12 cellular contexts compared by ENCODE assay signal in genomic region chr5:149780043-149780737, GRCh38. TPM values are rescaled to one million over a fixed set of nuclear protein-coding genes. Genes with fewer than 3 reads are reported as not detected.
DNase-seq lines count a peak whose midpoint lies in the region; ATAC-seq and TF ChIP-seq lines count a peak whose summit lies in the region.
"Had no signal": no experiment of that assay in that cellular context is flagged by ENCODE, and none has a peak within 500 bp of the region (broad histone marks: within the 10 kb centered on the region; RNA-seq: fewer than 3 reads in every experiment).

No MANE protein-coding gene starts in this region.

- peaks cover 25% of the 10 kb centered on the region for H3K9me3 Mint-ChIP-seq in T-helper 1 cell treated with Interleukin-12 subunit alpha and Interleukin-12 subunit beta and Interleukin-4 antibody, amounts not matched to agents 30 μg/mL and 1 μg/mL, for 36 hours
- H3K9me3 Mint-ChIP-seq in natural killer cell, result peaks cover 0 to 5% of the 10 kb centered on the region in 2 donors

- H3K36me3 ChIP-seq in Peyer's patch (peaks cover 0 to 6% (median 0%) of the 10 kb centered on the region in 3 donors), left ventricle myocardium inferior (peaks cover 4% of the 10 kb centered on the region), stomach (no peaks in the 10 kb centered on the region), lower lobe of right lung (no peaks in the 10 kb centered on the region)
- H3K36me3 ChIP-seq: thyroid gland had no signal

- TF ChIP-seq EP300 in stomach (IDR thresholded peaks at IDR 0.05), result no peak

- H3K4me3 ChIP-seq in Peyer's patch, result no peak overlapping the region
- H3K4me3 ChIP-seq in left ventricle myocardium inferior, result no peak overlapping the region
- no peak overlapping the region for H3K4me3 ChIP-seq in stomach
- no peak overlapping the region for H3K4me3 ChIP-seq in lower lobe of right lung
- H3K4me3 ChIP-seq: thyroid gland had no signal

- DNase-seq in T-helper 1 cell (no peak), Peyer's patch (peak in 1 of 3 donors; percentile 42), left ventricle myocardium inferior (peak; percentile 57), stomach (no peak), lower lobe of right lung (no peak), natural killer cell (no peak)
- DNase-seq: activated CD4-positive, CD25-positive, alpha-beta regulatory T cell treated with anti-CD3 and anti-CD28 coated beads, Interleukin-2, amount 50 U/mL, for 72 hours; foreskin fibroblast; NCI-H2081 treated with DMSO at 0.1 percent for 48 hours; thyroid gland had no signal

- peaks cover 8% of the 10 kb centered on the region for H3K4me1 Mint-ChIP-seq in T-helper 1 cell treated with Interleukin-12 subunit alpha and Interleukin-12 subunit beta and Interleukin-4 antibody, amounts not matched to agents 30 μg/mL and 1 μg/mL, for 36 hours (ENCODE audit: low read depth)
- peaks cover 0 to 9% of the 10 kb centered on the region in 2 donors for H3K4me1 Mint-ChIP-seq in natural killer cell

- H3K27me3 ChIP-seq in Peyer's patch (no peaks in the 10 kb centered on the region), left ventricle myocardium inferior (ENCODE audit: low read depth) (no peaks in the 10 kb centered on the region), stomach (no peaks in the 10 kb centered on the region), lower lobe of right lung (ENCODE audit: low read depth) (no peaks in the 10 kb centered on the region)
- H3K27me3 ChIP-seq: thyroid gland had no signal

- TF ChIP-seq POLR2A in Peyer's patch (IDR thresholded peaks at IDR 0.05) (no peak), stomach (IDR thresholded peaks at IDR 0.05) (no peak)

- H3K9me3 ChIP-seq in Peyer's patch (no peaks in the 10 kb centered on the region), left ventricle myocardium inferior (replicated peaks) (peaks cover 8% of the 10 kb centered on the region), stomach (peaks cover 0 to 8% (median 4%) of the 10 kb centered on the region in 4 donors), lower lobe of right lung (peaks cover 6% of the 10 kb centered on the region)
- H3K9me3 ChIP-seq: thyroid gland had no signal

- H3K27ac Mint-ChIP-seq in T-helper 1 cell treated with Interleukin-12 subunit alpha and Interleukin-12 subunit beta and Interleukin-4 antibody, amounts not matched to agents 30 μg/mL and 1 μg/mL, for 36 hours, result peak overlapping the region; percentile 3
- H3K27ac Mint-ChIP-seq in natural killer cell, result no peak overlapping the region

- peaks cover 10% of the 10 kb centered on the region for H3K36me3 Mint-ChIP-seq in T-helper 1 cell treated with Interleukin-12 subunit alpha and Interleukin-12 subunit beta and Interleukin-4 antibody, amounts not matched to agents 30 μg/mL and 1 μg/mL, for 36 hours (ENCODE audit: low read depth)
- no peaks in the 10 kb centered on the region for H3K36me3 Mint-ChIP-seq in natural killer cell

- intact Hi-C loops in left ventricle myocardium inferior (cut with micrococcal nuclease) (no loop called here), stomach (cut with DNase I; ENCODE audit: low total_unique reads) (no loop called here), lower lobe of right lung (cut with DNase I) (no loop called here), natural killer cell (cut with micrococcal nuclease) (no loop called here)

- no peak for ATAC-seq in lower lobe of right lung
- no peak for ATAC-seq in HG02798 (IDR thresholded peaks at IDR 0.05; ENCODE audit: poor library complexity, unreplicated experiment)
- ATAC-seq in natural killer cell, result no peak

- peak overlapping the region in 3 of 4 donors; percentile 49 to 82 (median 71) for H3K27ac ChIP-seq in Peyer's patch
- peak overlapping the region; percentile 88 for H3K27ac ChIP-seq in left ventricle myocardium inferior (replicated peaks)
- peak overlapping the region; percentile 52 to 82 (median 69) for H3K27ac ChIP-seq in stomach
- no peak overlapping the region for H3K27ac ChIP-seq in lower lobe of right lung
- H3K27ac ChIP-seq: thyroid gland had no signal

- H3K27me3 Mint-ChIP-seq in T-helper 1 cell treated with Interleukin-12 subunit alpha and Interleukin-12 subunit beta and Interleukin-4 antibody, amounts not matched to agents 30 μg/mL and 1 μg/mL, for 36 hours (ENCODE audit: low read depth), result no peaks in the 10 kb centered on the region
- no peaks in the 10 kb centered on the region for H3K27me3 Mint-ChIP-seq in natural killer cell (ENCODE audit: low read depth in 2 of 2)

- TF ChIP-seq CTCF in Peyer's patch (IDR thresholded peaks at IDR 0.05) (no peak), left ventricle myocardium inferior (IDR thresholded peaks at IDR 0.05; ENCODE audit: borderline replicate concordance) (no peak), stomach (IDR thresholded peaks at IDR 0.05) (no peak), lower lobe of right lung (IDR thresholded peaks at IDR 0.05) (no peak), natural killer cell (IDR thresholded peaks at IDR 0.05) (no peak)

- WGBS in stomach, 5 donors, result 53 to 75% (median 63%) methylated on average over 9 of the region's 9 CpGs

- peaks cover 7 to 82% (median 17%) of the 10 kb centered on the region in 4 donors for H3K4me1 ChIP-seq in Peyer's patch
- H3K4me1 ChIP-seq in left ventricle myocardium inferior, result peaks cover 95% of the 10 kb centered on the region
- peaks cover 49 to 71% (median 62%) of the 10 kb centered on the region in 4 donors for H3K4me1 ChIP-seq in stomach
- peaks cover 26% of the 10 kb centered on the region for H3K4me1 ChIP-seq in lower lobe of right lung
- H3K4me1 ChIP-seq: thyroid gland had no signal

- no peak overlapping the region for H3K4me3 Mint-ChIP-seq in T-helper 1 cell treated with Interleukin-12 subunit alpha and Interleukin-12 subunit beta and Interleukin-4 antibody, amounts not matched to agents 30 μg/mL and 1 μg/mL, for 36 hours
- no peak overlapping the region for H3K4me3 Mint-ChIP-seq in natural killer cell

RNA-seq across cellular contexts. Expression of gene PPARGC1B, which starts 50.1 kb away (rescaled TPM):
- total RNA-seq in Peyer's patch (10 to 100 TPM; 36.8 to 53.6 (median 46.7) TPM), left ventricle myocardium inferior (28.4 TPM), stomach (10 to 100 TPM in 3 of 5 donors, 1 to 10 TPM in 2; 4.1 to 59.7 (median 17.1) TPM), lower lobe of right lung (12.5 TPM), natural killer cell (1 to 10 TPM; 1.7 to 2.6 (median 2.5) TPM)
- polyA plus RNA-seq in stomach, result 1 to 10 TPM; 1.2 to 2.4 (median 1.7) TPM
